Comparison of ENCODE assay signal across 10 cellular contexts in the genomic region with DNA sequence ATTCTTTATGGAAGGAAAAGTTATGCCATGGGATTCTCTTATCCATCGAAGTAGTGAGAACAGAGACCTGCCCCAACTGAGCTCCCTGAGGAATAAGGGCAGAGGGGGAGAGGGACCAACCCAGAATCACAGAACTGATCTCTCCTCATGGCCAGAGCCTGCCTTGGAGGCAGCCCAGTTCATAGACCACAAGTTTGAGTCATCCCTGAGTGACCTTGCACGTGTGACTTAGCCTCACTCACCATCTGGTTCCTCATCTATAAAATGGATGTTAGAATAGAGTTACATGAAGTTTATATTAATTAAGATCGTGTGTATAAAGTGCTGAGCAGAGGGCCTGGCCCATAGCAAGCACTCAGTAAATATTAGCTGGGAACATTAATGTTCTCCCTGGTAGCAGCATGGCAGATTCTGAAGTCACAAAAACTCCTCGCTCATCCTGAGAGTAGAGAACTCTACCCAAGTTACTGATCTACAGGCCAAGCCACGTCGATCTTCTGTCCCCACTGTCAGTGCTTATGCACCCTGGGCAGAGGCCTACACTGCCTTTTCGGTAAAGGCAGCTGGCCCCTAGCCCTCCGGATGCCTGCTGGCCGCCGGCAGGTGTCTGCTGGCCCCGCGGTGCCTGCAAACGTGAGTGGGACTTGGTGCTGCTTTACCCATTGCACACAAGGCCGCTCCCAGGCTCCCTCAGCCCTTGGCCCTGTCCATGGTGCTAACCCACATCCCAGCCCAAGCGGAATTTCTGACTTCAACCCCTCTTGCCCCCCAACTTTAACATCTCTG.
DNase-seq lines count a peak whose midpoint lies in the region; ATAC-seq and TF ChIP-seq lines count a peak whose summit lies in the region.
"Had no signal": no experiment of that assay in that cellular context is flagged by ENCODE, and none has a peak within 500 bp of the region (broad histone marks: within the 10 kb centered on the region; RNA-seq: fewer than 3 reads in every experiment).

No MANE protein-coding gene starts in this region.

- DNase-seq in stimulated activated CD4-positive, alpha-beta T cell treated with anti-CD3 and anti-CD28 coated beads, Interleukin-15, amount 100 ng/mL, for 24 hours = peak; percentile 15
- DNase-seq in stimulated activated CD4-positive, alpha-beta T cell treated with anti-CD3 and anti-CD28 coated beads, Interleukin-4, amount 100 ng/mL, for 24 hours = no peak
- DNase-seq in SK-N-DZ (ENCODE audit: low spot score) (peak; percentile 39), fibroblast of mammary gland (ENCODE audit: low read depth) (peak; percentile 28), thyroid gland (peak; percentile 14 to 37), tibial artery (no peak), esophagus squamous epithelium (lab: John Stamatoyannopoulos, UW) (no peak)
- DNase-seq: NCI-H2107 had no signal

- H3K9me3 ChIP-seq in thyroid gland (no peaks in the 10 kb centered on the region), tibial artery (no peaks in the 10 kb centered on the region), esophagus squamous epithelium (no peaks in the 10 kb centered on the region)

- WGBS in thyroid gland, 2 donors = 30 to 39% methylated on average over 9 to 13 of the region's 15 CpGs
- 25 to 29% methylated on average over 9 to 12 of the region's 15 CpGs for WGBS in esophagus squamous epithelium, 2 donors

- TF ChIP-seq POLR2A in thyroid gland (IDR thresholded peaks at IDR 0.05) (no peak), esophagus squamous epithelium (IDR thresholded peaks at IDR 0.05) (no peak)

- H3K27me3 ChIP-seq in thyroid gland (no peaks in the 10 kb centered on the region), tibial artery (peaks cover 0 to 5% of the 10 kb centered on the region in 2 donors), esophagus squamous epithelium (peaks cover 0 to 28% (median 0%) of the 10 kb centered on the region in 4 donors)

- H3K4me3 ChIP-seq in fibroblast of mammary gland (ENCODE audit: control insufficient read depth, low read depth, low read length) (no peak overlapping the region), thyroid gland (replicated peaks in 1 of 3) (no peak overlapping the region), tibial artery (no peak overlapping the region), esophagus squamous epithelium (no peak overlapping the region)
- H3K4me3 ChIP-seq: skin epidermis had no signal

- H3K27ac ChIP-seq in thyroid gland (no peak overlapping the region), tibial artery (no peak overlapping the region), esophagus squamous epithelium (no peak overlapping the region)
- H3K27ac ChIP-seq: skin epidermis had no signal

- no peaks in the 10 kb centered on the region for H3K36me3 ChIP-seq in thyroid gland
- H3K36me3 ChIP-seq in tibial artery = no peaks in the 10 kb centered on the region
- H3K36me3 ChIP-seq in esophagus squamous epithelium = no peaks in the 10 kb centered on the region

- intact Hi-C loops in thyroid gland (cut with DNase I) = no loop called here
- intact Hi-C loops in tibial artery (cut with DNase I; ENCODE audit: low total_unique reads) = no loop called here
- intact Hi-C loops in esophagus squamous epithelium (cut with DNase I) = no loop called here

- no peak for TF ChIP-seq CTCF in fibroblast of mammary gland (conservative IDR thresholded peaks at IDR 0.05; ENCODE audit: control insufficient read depth, insufficient read depth, low read depth, low read length)
- TF ChIP-seq CTCF in thyroid gland (IDR thresholded peaks at IDR 0.05) = no peak
- TF ChIP-seq CTCF in tibial artery (IDR thresholded peaks at IDR 0.05) = no peak
- no peak for TF ChIP-seq CTCF in esophagus squamous epithelium (IDR thresholded peaks at IDR 0.05)

- H3K4me1 ChIP-seq in thyroid gland (peaks cover 0 to 7% of the 10 kb centered on the region in 2 donors), tibial artery (peaks cover 0 to 12% (median 6%) of the 10 kb centered on the region in 4 donors), esophagus squamous epithelium (peaks cover 0 to 3% (median 0%) of the 10 kb centered on the region in 3 donors)

- no peak for ATAC-seq in GM21360 (IDR thresholded peaks at IDR 0.05; ENCODE audit: unreplicated experiment)

Comparison
In these comparisons a context has a peak if more than half of its experiments do, and no peak if none do; other contexts are left out.
1. DNase-seq: peak in stimulated activated CD4-positive, alpha-beta T cell treated with anti-CD3 and anti-CD28 coated beads, Interleukin-15, amount 100 ng/mL, for 24 hours (single experiment), SK-N-DZ (single experiment), fibroblast of mammary gland (single experiment) and thyroid gland (2 of 2); none in stimulated activated CD4-positive, alpha-beta T cell treated with anti-CD3 and anti-CD28 coated beads, Interleukin-4, amount 100 ng/mL, for 24 hours (single experiment), tibial artery (0 of 2) and esophagus squamous epithelium (single experiment).